In the genomic region with DNA sequence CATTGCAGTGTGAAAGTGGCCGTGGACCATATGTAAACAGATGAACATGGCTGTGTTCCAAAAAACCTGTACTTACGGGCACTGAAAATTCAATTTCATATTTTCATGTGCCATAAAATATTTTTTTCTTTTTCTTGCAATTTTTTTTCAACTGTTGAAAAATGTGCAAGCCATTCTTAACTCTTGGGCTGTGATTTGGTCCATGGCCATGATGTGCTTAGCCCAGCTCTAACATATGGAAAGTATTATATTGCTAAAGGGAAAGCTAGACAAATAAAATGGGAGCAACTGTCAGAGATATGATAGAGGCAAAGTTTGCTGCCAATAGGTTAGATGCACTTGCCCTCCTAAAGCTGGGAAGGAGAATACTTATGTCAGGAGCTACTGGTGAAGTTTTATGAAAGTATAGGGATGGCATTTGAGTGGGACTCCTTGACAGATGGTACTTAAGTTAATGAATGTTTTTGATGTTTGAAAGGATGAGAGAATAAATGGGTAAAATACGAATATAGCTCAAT, we compare ENCODE assay signal across 13 cellular contexts.
DNase-seq lines count a peak whose midpoint lies in the region; ATAC-seq and TF ChIP-seq lines count a peak whose summit lies in the region.
"Had no signal": no experiment of that assay in that cellular context is flagged by ENCODE, and none has a peak within 500 bp of the region (broad histone marks: within the 10 kb centered on the region; RNA-seq: fewer than 3 reads in every experiment).

No MANE protein-coding gene starts in this region.

- TF ChIP-seq CTCF in cardiac muscle cell (IDR thresholded peaks at IDR 0.05; ENCODE audit: low read depth, low read length) = no peak

- peaks cover 3% of the 10 kb centered on the region for H3K36me3 ChIP-seq in cardiac muscle cell
- H3K36me3 ChIP-seq: BLaER1 treated with 17β-estradiol and CSF1 and Interleukin-3, amounts not matched to agents 10 nM and 100 nM had no signal

- peak overlapping the region; percentile 46 for H3K27ac ChIP-seq in cardiac muscle cell
- H3K27ac ChIP-seq in right cardiac atrium (ENCODE audit: low read length) = no peak overlapping the region
- H3K27ac ChIP-seq: BLaER1 treated with 17β-estradiol and CSF1 and Interleukin-3, amounts not matched to agents 10 nM and 100 nM had no signal

- H3K4me1 ChIP-seq in cardiac muscle cell (ENCODE audit: low read depth) (no peaks in the 10 kb centered on the region), right cardiac atrium (ENCODE audit: control insufficient read depth, insufficient read depth, low read length) (no peaks in the 10 kb centered on the region)
- H3K4me1 ChIP-seq: BLaER1 treated with 17β-estradiol and CSF1 and Interleukin-3, amounts not matched to agents 10 nM and 100 nM had no signal

- no peaks in the 10 kb centered on the region for H3K27me3 ChIP-seq in cardiac muscle cell
- no peaks in the 10 kb centered on the region for H3K27me3 ChIP-seq in right cardiac atrium (ENCODE audit: control insufficient read depth, insufficient read depth)
- H3K27me3 ChIP-seq: BLaER1 treated with 17β-estradiol and CSF1 and Interleukin-3, amounts not matched to agents 10 nM and 100 nM had no signal

- H3K4me3 ChIP-seq in cardiac muscle cell = no peak overlapping the region
- no peak overlapping the region for H3K4me3 ChIP-seq in right cardiac atrium (ENCODE audit: low read length)
- H3K4me3 ChIP-seq: BLaER1 treated with 17β-estradiol and CSF1 and Interleukin-3, amounts not matched to agents 10 nM and 100 nM had no signal

- intact Hi-C loops in right cardiac atrium (cut with DNase I) = no loop called here

- 52% methylated on average over 3 of the region's 3 CpGs for WGBS in right cardiac atrium

- DNase-seq in cardiac muscle cell (ENCODE audit: low read depth in 1 of 2, low spot score in 1 of 2) (no peak), right cardiac atrium (no peak), G401 (ENCODE audit: low spot score) (peak; percentile 48), globus pallidus (ENCODE audit: low spot score) (no peak)
- DNase-seq: Calu3; CD8-positive, alpha-beta T cell; GDM1; H9 had no signal

- H3K9me3 ChIP-seq in cardiac muscle cell (ENCODE audit: low read depth) (no peaks in the 10 kb centered on the region), right cardiac atrium (ENCODE audit: control insufficient read depth, low read length) (no peaks in the 10 kb centered on the region)
- H3K9me3 ChIP-seq: BLaER1 treated with 17β-estradiol and CSF1 and Interleukin-3, amounts not matched to agents 10 nM and 100 nM had no signal

- ATAC-seq in right cardiac atrium (no peak), SK-N-SH treated with all-trans-retinoic acid at 6 μM for 48 hours (no peak; the same call in 2 of the 3 replicates), GM21723 (IDR thresholded peaks at IDR 0.05; ENCODE audit: unreplicated experiment) (no peak), GM19324 (IDR thresholded peaks at IDR 0.05; ENCODE audit: low FRiP score, unreplicated experiment) (no peak)
- ATAC-seq: CD8-positive, alpha-beta T cell; HepG2 had no signal

- in situ Hi-C loops in G401 (cut with HindIII; ENCODE audit: low sequenced_read_pairs) = no loop called here

TF ChIP-seq in SK-N-SH treated with all-trans-retinoic acid at 6 μM for 48 hours, 23 proteins besides CTCF, POLR2A, EP300 and RAD21:
- no peak for TF ChIP-seq ZFP30 (CRISPR knock-in tag; IDR thresholded peaks at IDR 0.05)
- TF ChIP-seq TCF4 (CRISPR knock-in tag; IDR thresholded peaks at IDR 0.05; ENCODE audit: borderline replicate concordance) = peak; percentile 64; the same call in 1 of the 2 replicates
- no peak for TF ChIP-seq SNAI2 (CRISPR knock-in tag; IDR thresholded peaks at IDR 0.05)
- TF ChIP-seq, protein P1, sequence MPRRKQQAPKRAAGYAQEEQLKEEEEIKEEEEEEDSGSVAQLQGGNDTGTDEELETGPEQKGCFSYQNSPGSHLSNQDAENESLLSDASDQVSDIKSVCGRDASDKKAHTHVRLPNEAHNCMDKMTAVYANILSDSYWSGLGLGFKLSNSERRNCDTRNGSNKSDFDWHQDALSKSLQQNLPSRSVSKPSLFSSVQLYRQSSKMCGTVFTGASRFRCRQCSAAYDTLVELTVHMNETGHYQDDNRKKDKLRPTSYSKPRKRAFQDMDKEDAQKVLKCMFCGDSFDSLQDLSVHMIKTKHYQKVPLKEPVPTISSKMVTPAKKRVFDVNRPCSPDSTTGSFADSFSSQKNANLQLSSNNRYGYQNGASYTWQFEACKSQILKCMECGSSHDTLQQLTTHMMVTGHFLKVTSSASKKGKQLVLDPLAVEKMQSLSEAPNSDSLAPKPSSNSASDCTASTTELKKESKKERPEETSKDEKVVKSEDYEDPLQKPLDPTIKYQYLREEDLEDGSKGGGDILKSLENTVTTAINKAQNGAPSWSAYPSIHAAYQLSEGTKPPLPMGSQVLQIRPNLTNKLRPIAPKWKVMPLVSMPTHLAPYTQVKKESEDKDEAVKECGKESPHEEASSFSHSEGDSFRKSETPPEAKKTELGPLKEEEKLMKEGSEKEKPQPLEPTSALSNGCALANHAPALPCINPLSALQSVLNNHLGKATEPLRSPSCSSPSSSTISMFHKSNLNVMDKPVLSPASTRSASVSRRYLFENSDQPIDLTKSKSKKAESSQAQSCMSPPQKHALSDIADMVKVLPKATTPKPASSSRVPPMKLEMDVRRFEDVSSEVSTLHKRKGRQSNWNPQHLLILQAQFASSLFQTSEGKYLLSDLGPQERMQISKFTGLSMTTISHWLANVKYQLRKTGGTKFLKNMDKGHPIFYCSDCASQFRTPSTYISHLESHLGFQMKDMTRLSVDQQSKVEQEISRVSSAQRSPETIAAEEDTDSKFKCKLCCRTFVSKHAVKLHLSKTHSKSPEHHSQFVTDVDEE (CRISPR knock-in tag; IDR thresholded peaks at IDR 0.05) = peak; percentile 49; the same call in 1 of the 2 replicates
- TF ChIP-seq RARB (CRISPR knock-in tag; IDR thresholded peaks at IDR 0.05) = no peak
